Comparison of ENCODE assay signal across 14 cellular contexts in the genomic region with DNA sequence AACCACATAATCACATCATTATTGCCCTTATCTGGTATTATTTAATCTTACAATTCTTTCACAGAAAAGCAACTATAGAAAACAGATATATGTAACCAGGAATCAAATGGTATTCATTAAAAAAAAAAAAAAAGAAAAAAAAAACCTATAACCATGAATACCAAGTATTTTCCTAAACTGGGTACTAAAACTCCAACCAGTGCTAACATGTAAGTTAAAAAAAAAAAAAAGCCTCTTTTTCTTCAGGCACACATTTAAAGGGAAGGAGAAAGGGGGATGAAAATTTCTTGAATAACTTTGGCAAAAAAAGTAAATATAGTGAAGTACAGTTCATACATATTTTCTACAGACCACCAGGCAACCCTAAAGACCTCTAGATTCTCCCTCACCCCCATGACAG. TPM values are rescaled to one million over a fixed set of nuclear protein-coding genes. Genes with fewer than 3 reads are reported as not detected.
DNase-seq lines count a peak whose midpoint lies in the region; ATAC-seq and TF ChIP-seq lines count a peak whose summit lies in the region.
"Had no signal": no experiment of that assay in that cellular context is flagged by ENCODE, and none has a peak within 500 bp of the region (broad histone marks: within the 10 kb centered on the region; RNA-seq: fewer than 3 reads in every experiment).

No MANE protein-coding gene starts in this region.

- no peaks in the 10 kb centered on the region for H3K36me3 ChIP-seq in lower lobe of right lung
- H3K36me3 ChIP-seq: pancreas, thyroid gland had no signal

- no peak overlapping the region for H3K27ac ChIP-seq in lower lobe of right lung
- H3K27ac ChIP-seq: pancreas, thyroid gland had no signal

- H3K27me3 ChIP-seq in lower lobe of right lung (ENCODE audit: low read depth), result no peaks in the 10 kb centered on the region
- H3K27me3 ChIP-seq: pancreas, thyroid gland had no signal

- no peaks in the 10 kb centered on the region for H3K9me3 ChIP-seq in lower lobe of right lung
- H3K9me3 ChIP-seq: pancreas, thyroid gland had no signal

- H3K4me1 Mint-ChIP-seq in activated T-cell treated with anti-CD3 and anti-CD28 coated beads, Interleukin-2, amount 50 U/mL, for 4 hours (ENCODE audit: low read depth), result peaks cover 39% of the 10 kb centered on the region
- peaks cover 27% of the 10 kb centered on the region for H3K4me1 Mint-ChIP-seq in chondrocyte (ENCODE audit: low read depth)

- DNase-seq in activated T-cell treated with anti-CD3 and anti-CD28 coated beads, Interleukin-2, amount 50 U/mL, for 4 hours, result no peak
- no peak for DNase-seq in activated T-cell treated with anti-CD3 and anti-CD28 coated beads, Interleukin-2, amount 50 U/mL, for 1 hour
- DNase-seq in NAMALWA (ENCODE audit: low spot score), result peak; percentile 37
- DNase-seq in chondrocyte (ENCODE audit: low spot score), result no peak
- DNase-seq in skeletal muscle cell (ENCODE audit: low read depth), result no peak
- no peak for DNase-seq in lower lobe of right lung
- DNase-seq: erythroblast, kidney, pancreas, SIG-M5, thyroid gland had no signal

- H3K4me3 ChIP-seq in skeletal muscle cell (ENCODE audit: low read depth, low read length) (peak overlapping the region; percentile 89), lower lobe of right lung (no peak overlapping the region)
- H3K4me3 ChIP-seq: pancreas, thyroid gland had no signal

- H3K9me3 Mint-ChIP-seq in activated T-cell treated with anti-CD3 and anti-CD28 coated beads, Interleukin-2, amount 50 U/mL, for 4 hours, result no peaks in the 10 kb centered on the region
- no peaks in the 10 kb centered on the region for H3K9me3 Mint-ChIP-seq in chondrocyte (ENCODE audit: low read depth)

- H3K4me3 Mint-ChIP-seq in activated T-cell treated with anti-CD3 and anti-CD28 coated beads, Interleukin-2, amount 50 U/mL, for 4 hours, result peak overlapping the region; percentile 95
- H3K4me3 Mint-ChIP-seq in chondrocyte (ENCODE audit: unreplicated experiment), result peak overlapping the region; percentile 90

- H3K36me3 Mint-ChIP-seq in activated T-cell treated with anti-CD3 and anti-CD28 coated beads, Interleukin-2, amount 50 U/mL, for 4 hours (ENCODE audit: insufficient read depth), result peaks cover 7% of the 10 kb centered on the region
- H3K36me3 Mint-ChIP-seq in chondrocyte (ENCODE audit: low read depth), result no peaks in the 10 kb centered on the region

- TF ChIP-seq CTCF in chondrocyte (IDR thresholded peaks at IDR 0.05), result no peak
- no peak for TF ChIP-seq CTCF in lower lobe of right lung (IDR thresholded peaks at IDR 0.05)

- no peak for ATAC-seq in activated T-cell treated with anti-CD3 and anti-CD28 coated beads, Interleukin-2, amount 50 U/mL, for 4 hours
- ATAC-seq in lower lobe of right lung, result no peak
- no peak for ATAC-seq in HG03045 (IDR thresholded peaks at IDR 0.05; ENCODE audit: unreplicated experiment)
- no peak for ATAC-seq in GM19351 (IDR thresholded peaks at IDR 0.05; ENCODE audit: unreplicated experiment)
- ATAC-seq: activated CD4-positive, CD25-positive, alpha-beta regulatory T cell treated with anti-CD3 and anti-CD28 coated beads, Interleukin-2, amount 50 U/mL, for 24 hours; pancreas had no signal

- peaks cover 26% of the 10 kb centered on the region for H3K4me1 ChIP-seq in lower lobe of right lung

- H3K27me3 Mint-ChIP-seq in activated T-cell treated with anti-CD3 and anti-CD28 coated beads, Interleukin-2, amount 50 U/mL, for 4 hours (ENCODE audit: low read depth), result no peaks in the 10 kb centered on the region
- no peaks in the 10 kb centered on the region for H3K27me3 Mint-ChIP-seq in chondrocyte (ENCODE audit: low read depth)

- H3K27ac Mint-ChIP-seq in chondrocyte (ENCODE audit: unreplicated experiment), result peak overlapping the region; percentile 96

- intact Hi-C loops in lower lobe of right lung (cut with DNase I), result no loop called here

RNA-seq across cellular contexts. Expression of gene PPAT, which starts 2.1 kb away (rescaled TPM):
- 10 to 100 TPM; 68.9 to 79.0 (median 76.7) TPM for total RNA-seq in activated T-cell treated with anti-CD3 and anti-CD28 coated beads, Interleukin-2, amount 50 U/mL, for 4 hours
- total RNA-seq in chondrocyte (12.2 to 13.0 TPM (median 12.8 TPM) in 3 replicates), lower lobe of right lung (4.7 TPM)

RNA-seq across cellular contexts. Expression of gene PAICS, which starts 2.8 kb away (rescaled TPM):
- 100 to 1,000 TPM; 309 to 370 (median 332) TPM for total RNA-seq in activated T-cell treated with anti-CD3 and anti-CD28 coated beads, Interleukin-2, amount 50 U/mL, for 4 hours
- 53.9 to 80.7 TPM (median 55.0 TPM) in 3 replicates for total RNA-seq in chondrocyte
- total RNA-seq in lower lobe of right lung, result 21.0 TPM

RNA-seq across cellular contexts. Expression of gene SRP72, which starts 34.1 kb away (rescaled TPM):
- 100 to 1,000 TPM; 206 to 227 (median 213) TPM for total RNA-seq in activated T-cell treated with anti-CD3 and anti-CD28 coated beads, Interleukin-2, amount 50 U/mL, for 4 hours
- total RNA-seq in chondrocyte (98.4 to 129 TPM (median 103 TPM) in 3 replicates), lower lobe of right lung (77.7 TPM)

RNA-seq across cellular contexts. Expression of gene AASDH, which starts 46.0 kb away (rescaled TPM):
- total RNA-seq in activated T-cell treated with anti-CD3 and anti-CD28 coated beads, Interleukin-2, amount 50 U/mL, for 4 hours, result 1 to 10 TPM; 6.5 to 9.5 (median 7.9) TPM
- total RNA-seq in chondrocyte (6.9 to 10.5 TPM (median 7.9 TPM) in 3 replicates), lower lobe of right lung (10.8 TPM)
